8 cellular contexts compared by ENCODE assay signal in genomic region chr5:42423285-42424152, GRCh38. TPM values are rescaled to one million over a fixed set of nuclear protein-coding genes. Genes with fewer than 3 reads are reported as not detected.
DNase-seq lines count a peak whose midpoint lies in the region; ATAC-seq and TF ChIP-seq lines count a peak whose summit lies in the region.

Gene GHR (plus strand): TSS chr5:42423439. CDS start chr5:42565875, 142,436 bp downstream.

- CTCF ChIA-PET in AG04449 (lab: Yijun Ruan, JAX): interaction anchor here (0.7 to 4.3 kb wide), 17 partner anchors 9 to 364 kb away, joined by 3 to 59 read pairs (median 3); no protein-coding TSS in a partner anchor

- POLR2A ChIA-PET in AG04449 (lab: Yijun Ruan, JAX): no interaction called here

- peak in 1 of 2 donors; percentile 13 for TF ChIP-seq POLR2A in gastroesophageal sphincter (IDR thresholded peaks at IDR 0.05)

- no peaks in the 10 kb centered on the region for H3K9me3 ChIP-seq in gastroesophageal sphincter

- H3K36me3 ChIP-seq in gastroesophageal sphincter: no peaks in the 10 kb centered on the region

- no peaks in the 10 kb centered on the region for H3K4me1 Mint-ChIP-seq in activated T-cell treated with anti-CD3 and anti-CD28 coated beads, Interleukin-2, amount 50 U/mL, for 72 hours (ENCODE audit: low read depth)
- no peaks in the 10 kb centered on the region for H3K4me1 Mint-ChIP-seq in nephron progenitor cell

- peaks cover 0 to 38% (median 18%) of the 10 kb centered on the region in 3 donors for H3K4me1 ChIP-seq in gastroesophageal sphincter

- H3K9me3 Mint-ChIP-seq in activated T-cell treated with anti-CD3 and anti-CD28 coated beads, Interleukin-2, amount 50 U/mL, for 72 hours: peaks cover 0 to 2% of the 10 kb centered on the region in 2 donors
- H3K9me3 Mint-ChIP-seq in nephron progenitor cell: peaks cover 16% of the 10 kb centered on the region

- peak within 1 kb of the TSS; percentile 72 for H3K4me3 ChIP-seq in AG04449 (ENCODE audit: low read depth, low read length)
- peak within 1 kb of the TSS; percentile 55 to 71 for H3K4me3 ChIP-seq in gastroesophageal sphincter

- H3K36me3 Mint-ChIP-seq in activated T-cell treated with anti-CD3 and anti-CD28 coated beads, Interleukin-2, amount 50 U/mL, for 72 hours (ENCODE audit: insufficient read depth in 2 of 2): no peaks in the 10 kb centered on the region
- peaks cover 12% of the 10 kb centered on the region for H3K36me3 Mint-ChIP-seq in nephron progenitor cell (ENCODE audit: low read depth)

- ATAC-seq in GM18502 (IDR thresholded peaks at IDR 0.05; ENCODE audit: poor library complexity, unreplicated experiment) (peak; percentile 94), HG02981 (IDR thresholded peaks at IDR 0.05; ENCODE audit: unreplicated experiment) (peak; percentile 82), gastroesophageal sphincter (peak; percentile 93), GM19455 (IDR thresholded peaks at IDR 0.05; ENCODE audit: unreplicated experiment) (no peak)
- ATAC-seq in activated T-cell treated with anti-CD3 and anti-CD28 coated beads, Interleukin-2, amount 50 U/mL, for 72 hours (replicated peaks in 1 of 2): peak; percentile 65 to 67

- peak; percentile 51 for DNase-seq in AG04449 (ENCODE audit: low read depth, low spot score)
- peak; percentile 72 for DNase-seq in NCI-H2171 (lab: John Stamatoyannopoulos, UW)
- peak; percentile 16 to 29 for DNase-seq in activated T-cell treated with anti-CD3 and anti-CD28 coated beads, Interleukin-2, amount 50 U/mL, for 72 hours
- peak; percentile 81 for DNase-seq in nephron progenitor cell

- TF ChIP-seq CTCF in AG04449 (IDR thresholded peaks at IDR 0.05; ENCODE audit: insufficient read depth, low read length, missing control alignments): peak; percentile 79
- peak; percentile 78 to 92 (median 86) for TF ChIP-seq CTCF in gastroesophageal sphincter (IDR thresholded peaks at IDR 0.05)
- TF ChIP-seq CTCF in nephron progenitor cell (IDR thresholded peaks at IDR 0.05): peak; percentile 63

- 0% methylated on average over 1 to 5 of the region's 60 CpGs for WGBS in gastroesophageal sphincter (ENCODE audit: low coverage in 1 of 2), 2 donors

- peaks cover 11% of the 10 kb centered on the region for H3K27me3 Mint-ChIP-seq in activated T-cell treated with anti-CD3 and anti-CD28 coated beads, Interleukin-2, amount 50 U/mL, for 72 hours (ENCODE audit: low read depth)
- peaks cover 13% of the 10 kb centered on the region for H3K27me3 Mint-ChIP-seq in nephron progenitor cell (ENCODE audit: low read depth, poor library complexity)

- TF ChIP-seq EP300 in gastroesophageal sphincter (IDR thresholded peaks at IDR 0.05): no peak

- peak within 1 kb of the TSS; percentile 22 to 88 (median 86) for H3K27ac ChIP-seq in gastroesophageal sphincter

- H3K4me3 Mint-ChIP-seq in activated T-cell treated with anti-CD3 and anti-CD28 coated beads, Interleukin-2, amount 50 U/mL, for 72 hours: no peak within 1 kb of the TSS
- H3K4me3 Mint-ChIP-seq in nephron progenitor cell: no peak within 1 kb of the TSS

- H3K27me3 ChIP-seq in gastroesophageal sphincter: no peaks in the 10 kb centered on the region

- H3K27ac Mint-ChIP-seq in activated T-cell treated with anti-CD3 and anti-CD28 coated beads, Interleukin-2, amount 50 U/mL, for 72 hours: no peak within 1 kb of the TSS
- H3K27ac Mint-ChIP-seq in nephron progenitor cell: no peak within 1 kb of the TSS

RNA-seq across cellular contexts. Expression of gene GHR, which starts in this region (rescaled TPM):
- not detected for total RNA-seq in activated T-cell treated with anti-CD3 and anti-CD28 coated beads, Interleukin-2, amount 50 U/mL, for 72 hours
- total RNA-seq in gastroesophageal sphincter: 10 to 100 TPM in 2 of 4 donors, 1 to 10 TPM in 2; 6.5 to 27.2 (median 9.6) TPM

Comparison
In these comparisons a context has a peak if more than half of its experiments do, and no peak if none do; other contexts are left out.
1. RNA of gene GHR (total RNA-seq): 6.5 to 27.2 TPM in gastroesophageal sphincter; not detected in activated T-cell treated with anti-CD3 and anti-CD28 coated beads, Interleukin-2, amount 50 U/mL, for 72 hours; every median in the first group is over 4 times any median in the second.
2. Peak in DNase-seq and ATAC-seq in activated T-cell treated with anti-CD3 and anti-CD28 coated beads, Interleukin-2, amount 50 U/mL, for 72 hours; RNA of the gene not detected or under 1 TPM.
3. DNase-seq: peak in every context shown above with its lines; median percentile 81 in nephron progenitor cell; 72 in NCI-H2171; 51 in AG04449; 22 in activated T-cell treated with anti-CD3 and anti-CD28 coated beads, Interleukin-2, amount 50 U/mL, for 72 hours.
4. Peak in every context shown above with its lines, with median percentiles within 50 percentile points of each other: CTCF ChIP-seq.